22 cellular contexts compared by ENCODE assay signal in the genomic region with DNA sequence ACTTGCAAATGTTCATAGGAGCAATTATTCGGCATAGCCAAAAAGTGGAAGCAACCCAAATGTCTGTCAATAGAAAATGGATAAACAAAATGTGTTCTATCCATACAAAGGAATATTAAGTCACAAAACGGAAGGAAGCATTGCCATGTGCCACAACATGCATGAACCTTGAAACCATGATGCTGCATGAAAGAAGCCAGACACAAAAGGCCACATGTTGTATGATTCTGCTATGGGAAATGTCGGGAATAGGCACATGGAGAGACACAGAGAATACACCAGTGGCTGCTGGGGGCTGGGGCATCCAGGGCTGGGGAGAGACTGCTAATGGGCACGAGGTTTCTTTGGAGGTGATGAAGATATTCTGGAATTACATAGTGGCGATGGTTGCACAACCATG. TPM values are rescaled to one million over a fixed set of nuclear protein-coding genes. Genes with fewer than 3 reads are reported as not detected.
"Had no signal": no experiment of that assay in that cellular context is flagged by ENCODE, and none has a peak within 500 bp of the region (broad histone marks: within the 10 kb centered on the region; RNA-seq: fewer than 3 reads in every experiment).

No MANE protein-coding gene starts in this region.

- H3K27ac Mint-ChIP-seq: stimulated activated naive CD8-positive, alpha-beta T cell treated with anti-CD3 and anti-CD28 coated beads, Interleukin-15, amount 100 ng/mL, for 72 hours had no signal

- ATAC-seq: gastrocnemius medialis; left lung; SK-N-SH treated with all-trans-retinoic acid at 6 μM for 48 hours; stimulated activated naive CD8-positive, alpha-beta T cell treated with anti-CD3 and anti-CD28 coated beads, Interleukin-15, amount 100 ng/mL, for 72 hours had no signal

- H3K4me3 Mint-ChIP-seq: stimulated activated naive CD8-positive, alpha-beta T cell treated with anti-CD3 and anti-CD28 coated beads, Interleukin-15, amount 100 ng/mL, for 72 hours had no signal

- H3K9me3 Mint-ChIP-seq: stimulated activated naive CD8-positive, alpha-beta T cell treated with anti-CD3 and anti-CD28 coated beads, Interleukin-15, amount 100 ng/mL, for 72 hours had no signal

- H3K27me3 Mint-ChIP-seq: stimulated activated naive CD8-positive, alpha-beta T cell treated with anti-CD3 and anti-CD28 coated beads, Interleukin-15, amount 100 ng/mL, for 72 hours had no signal

- DNase-seq: activated CD4-positive, alpha-beta T cell treated with anti-CD3 and anti-CD28 coated beads for 1 hour; activated CD8-positive, alpha-beta memory T cell treated with anti-CD3 and anti-CD28 coated beads for 24 hours; activated CD8-positive, alpha-beta memory T cell treated with anti-CD3 and anti-CD28 coated beads, Interleukin-2, amount 50 U/mL, for 48 hours; activated gamma-delta T cell; activated T-cell treated with anti-CD3 and anti-CD28 coated beads, Interleukin-2, amount 50 U/mL, for 48 hours; aorta; brain microvascular endothelial cell; central memory CD4-positive, alpha-beta T cell; gastrocnemius medialis; head of caudate nucleus; kidney; left lung; mammary epithelial cell; midbrain; stimulated activated naive CD8-positive, alpha-beta T cell treated with anti-CD3 and anti-CD28 coated beads, Interleukin-15, amount 100 ng/mL, for 72 hours; T-helper 1 cell; WERI-Rb-1 had no signal

RNA-seq across cellular contexts. Expression of a gene that starts 6.1 kb away (rescaled TPM):
- total RNA-seq: mammary epithelial cell, osteocyte, vagina had no signal
- polyA plus RNA-seq: mammary epithelial cell, neural cell had no signal

RNA-seq across cellular contexts. Expression of a gene that starts 26.2 kb away (rescaled TPM):
- total RNA-seq: gastrocnemius medialis, temporal lobe had no signal
